21 cellular contexts compared by ENCODE assay signal in genomic region chr19:39296055-39296645, GRCh38. TPM values are rescaled to one million over a fixed set of nuclear protein-coding genes. Genes with fewer than 3 reads are reported as not detected.
DNase-seq lines count a peak whose midpoint lies in the region; ATAC-seq lines count a peak whose summit lies in the region.
"Had no signal": no experiment of that assay in that cellular context is flagged by ENCODE, and none has a peak within 500 bp of the region (broad histone marks: within the 10 kb centered on the region; RNA-seq: fewer than 3 reads in every experiment).

IFNL1 (plus strand) TSS chr19:39296407; CDS start chr19:39296422, 15 bp downstream.

- H3K27me3 Mint-ChIP-seq in T-helper 2 cell treated with Interferon-gamma antibody and Interleukin-4, amounts not matched to agents 5 μg/mL and 100 μg/mL, for 36 hours (ENCODE audit: low read depth) = peaks cover 7% of the 10 kb centered on the region
- no peaks in the 10 kb centered on the region for H3K27me3 Mint-ChIP-seq in effector memory CD8-positive, alpha-beta T cell
- H3K27me3 Mint-ChIP-seq: activated naive CD8-positive, alpha-beta T cell treated with anti-CD3 and anti-CD28 coated beads for 36 hours had no signal

- no peaks in the 10 kb centered on the region for H3K36me3 Mint-ChIP-seq in T-helper 2 cell treated with Interferon-gamma antibody and Interleukin-4, amounts not matched to agents 5 μg/mL and 100 μg/mL, for 36 hours (ENCODE audit: low read depth)
- H3K36me3 Mint-ChIP-seq in effector memory CD8-positive, alpha-beta T cell (ENCODE audit: insufficient read depth) = peaks cover 21% of the 10 kb centered on the region
- H3K36me3 Mint-ChIP-seq: activated naive CD8-positive, alpha-beta T cell treated with anti-CD3 and anti-CD28 coated beads for 36 hours; naive thymus-derived CD4-positive, alpha-beta T cell had no signal

- H3K4me3 Mint-ChIP-seq in T-helper 2 cell treated with Interferon-gamma antibody and Interleukin-4, amounts not matched to agents 5 μg/mL and 100 μg/mL, for 36 hours = no peak within 1 kb of the TSS
- peak within 1 kb of the TSS in 1 of 2 donors; percentile 54 for H3K4me3 Mint-ChIP-seq in effector memory CD8-positive, alpha-beta T cell
- H3K4me3 Mint-ChIP-seq: activated naive CD8-positive, alpha-beta T cell treated with anti-CD3 and anti-CD28 coated beads for 36 hours had no signal

- H3K9me3 Mint-ChIP-seq in T-helper 2 cell treated with Interferon-gamma antibody and Interleukin-4, amounts not matched to agents 5 μg/mL and 100 μg/mL, for 36 hours = no peaks in the 10 kb centered on the region
- no peaks in the 10 kb centered on the region for H3K9me3 Mint-ChIP-seq in effector memory CD8-positive, alpha-beta T cell
- H3K9me3 Mint-ChIP-seq: activated naive CD8-positive, alpha-beta T cell treated with anti-CD3 and anti-CD28 coated beads for 36 hours; naive thymus-derived CD4-positive, alpha-beta T cell; T-helper 1 cell treated with Interleukin-12 subunit alpha and Interleukin-12 subunit beta and Interleukin-4 antibody, amounts not matched to agents 30 μg/mL and 1 μg/mL, for 36 hours had no signal

- H3K27ac Mint-ChIP-seq in T-helper 2 cell treated with Interferon-gamma antibody and Interleukin-4, amounts not matched to agents 5 μg/mL and 100 μg/mL, for 36 hours = peak within 1 kb of the TSS; percentile 4
- H3K27ac Mint-ChIP-seq in effector memory CD8-positive, alpha-beta T cell = peak within 1 kb of the TSS; percentile 75 to 87
- H3K27ac Mint-ChIP-seq: activated naive CD8-positive, alpha-beta T cell treated with anti-CD3 and anti-CD28 coated beads for 36 hours; T-helper 1 cell treated with Interleukin-12 subunit alpha and Interleukin-12 subunit beta and Interleukin-4 antibody, amounts not matched to agents 30 μg/mL and 1 μg/mL, for 36 hours had no signal

- no peak for ATAC-seq in effector memory CD8-positive, alpha-beta T cell (replicated peaks)
- ATAC-seq in HG02763 (IDR thresholded peaks at IDR 0.05; ENCODE audit: unreplicated experiment) = no peak
- ATAC-seq: HCT116; naive thymus-derived CD4-positive, alpha-beta T cell had no signal

- peaks cover 34% of the 10 kb centered on the region for H3K4me1 Mint-ChIP-seq in T-helper 2 cell treated with Interferon-gamma antibody and Interleukin-4, amounts not matched to agents 5 μg/mL and 100 μg/mL, for 36 hours (ENCODE audit: low read depth)
- H3K4me1 Mint-ChIP-seq in effector memory CD8-positive, alpha-beta T cell (ENCODE audit: low read depth in 2 of 2) = peaks cover 36 to 50% of the 10 kb centered on the region in 2 donors

- no peak for DNase-seq in T-helper 2 cell treated with Interferon-gamma antibody and Interleukin-4, amounts not matched to agents 5 μg/mL and 100 μg/mL, for 36 hours (ENCODE audit: low spot score)
- no peak for DNase-seq in T-helper 2 cell
- peak; percentile 36 for DNase-seq in Daoy (ENCODE audit: low read depth)
- DNase-seq in effector memory CD8-positive, alpha-beta T cell = no peak
- peak; percentile 23 for DNase-seq in posterior vena cava (ENCODE audit: low spot score)
- DNase-seq in NCI-H345 treated with DMSO at 0.1 percent for 48 hours (lab: John Stamatoyannopoulos, UW; ENCODE audit: unreplicated experiment) = no peak
- no peak for DNase-seq in H4 (ENCODE audit: low spot score)
- DNase-seq: activated naive CD8-positive, alpha-beta T cell treated with anti-CD3 and anti-CD28 coated beads for 36 hours; activated T-cell treated with anti-CD3 and anti-CD28 coated beads for 4 hours; DMS79; naive thymus-derived CD4-positive, alpha-beta T cell; NCI-H226; SIG-M5 had no signal

- intact Hi-C loops in posterior vena cava (cut with DNase I) = no loop called here

RNA-seq across cellular contexts. Expression of gene IFNL1, which starts in this region (rescaled TPM):
- not detected in 2 replicates for total RNA-seq in Daoy (2014; rRNA removed; shearing (Covaris generic))
- total RNA-seq in posterior vena cava = not detected
- total RNA-seq in H4 (2014; rRNA removed; shearing (Covaris generic)) = not detected in 2 replicates
- total RNA-seq: A673; activated naive CD8-positive, alpha-beta T cell treated with anti-CD3 and anti-CD28 coated beads for 36 hours; dermis microvascular lymphatic vessel endothelial cell; esophagus muscularis mucosa; glomerular endothelial cell; naive thymus-derived CD4-positive, alpha-beta T cell; tibial nerve had no signal

Comparison
In these comparisons a context has a peak if more than half of its experiments do, and no peak if none do; other contexts are left out.
1. Peak in DNase-seq in Daoy; RNA of the gene not detected or under 1 TPM.
2. Peak in DNase-seq in posterior vena cava; RNA of the gene not detected or under 1 TPM.